9 cellular contexts compared by ENCODE assay signal in the genomic region with DNA sequence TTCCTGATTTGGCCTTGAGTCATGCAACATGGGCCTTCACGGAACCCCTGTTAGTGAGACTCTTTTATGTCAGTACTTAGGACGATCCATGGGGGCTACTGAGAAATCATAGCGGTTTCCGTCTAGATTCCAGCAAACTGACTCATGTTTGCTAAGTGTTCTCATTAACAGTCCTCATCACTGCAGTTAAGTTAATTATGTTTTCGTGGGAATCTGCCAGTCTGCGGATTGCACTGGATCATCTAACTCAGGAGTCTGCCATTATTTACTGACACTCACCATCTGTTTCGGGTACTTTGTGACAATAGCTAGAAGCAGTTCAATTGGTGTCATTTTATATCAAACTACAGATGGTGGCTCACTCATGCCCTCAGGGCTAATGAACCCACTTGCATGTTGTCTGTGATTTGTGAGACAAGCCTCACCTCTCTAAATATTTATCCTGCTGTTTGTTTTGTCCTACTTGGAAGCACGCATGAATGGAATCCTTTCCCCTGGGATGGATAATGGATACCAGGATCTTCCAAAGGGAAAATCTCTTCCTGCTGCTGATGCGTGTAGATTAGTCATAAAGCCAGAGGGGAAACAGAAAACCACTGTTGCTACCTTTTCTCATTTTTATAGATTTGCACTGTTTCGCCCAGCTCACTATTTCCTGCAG.
DNase-seq lines count a peak whose midpoint lies in the region; ATAC-seq and TF ChIP-seq lines count a peak whose summit lies in the region.
"Had no signal": no experiment of that assay in that cellular context is flagged by ENCODE, and none has a peak within 500 bp of the region (broad histone marks: within the 10 kb centered on the region; RNA-seq: fewer than 3 reads in every experiment).

No MANE protein-coding gene starts in this region.

- H3K36me3 ChIP-seq in brain microvascular endothelial cell (replicated peaks) = peaks cover 87% of the 10 kb centered on the region
- peaks cover 31% of the 10 kb centered on the region for H3K36me3 ChIP-seq in smooth muscle cell (ENCODE audit: low read depth)
- peaks cover 64 to 65% of the 10 kb centered on the region in 2 donors for H3K36me3 ChIP-seq in thyroid gland
- peaks cover 27 to 62% of the 10 kb centered on the region in 2 experiments for H3K36me3 ChIP-seq in SK-N-SH (replicated peaks in 1 of 2; ENCODE audit: control insufficient read depth in 1 of 2, insufficient read depth in 2 of 2, low read length in 1 of 2)

- 45% methylated on average over 10 of the region's 10 CpGs for WGBS in smooth muscle cell (ENCODE audit: low lambda C conversion rate)
- 82 to 89% methylated on average over 10 of the region's 10 CpGs for WGBS in thyroid gland, 2 donors
- 77% methylated on average over 10 of the region's 10 CpGs for WGBS in SK-N-SH (ENCODE audit: low lambda C conversion rate)

- TF ChIP-seq EP300 in SK-N-SH (IDR thresholded peaks at IDR 0.05; ENCODE audit: borderline replicate concordance in 1 of 2, low read depth in 1 of 2, low read length in 1 of 2) = no peak

- no peak for TF ChIP-seq POLR2A in thyroid gland (IDR thresholded peaks at IDR 0.05)

- H3K4me2 ChIP-seq in smooth muscle cell (peak overlapping the region; percentile 7), SK-N-SH (no peak overlapping the region)

- H3K9ac ChIP-seq in smooth muscle cell (ENCODE audit: low read depth) (no peak overlapping the region), SK-N-SH (no peak overlapping the region)

- in situ Hi-C loops in brain microvascular endothelial cell (cut with HindIII; ENCODE audit: low pct_ligation_motif_present, low sequenced_read_pairs) = no loop called here

- TF ChIP-seq CTCF in brain microvascular endothelial cell (IDR thresholded peaks at IDR 0.05; ENCODE audit: low read depth, low read length, missing control alignments) = no peak
- TF ChIP-seq CTCF in smooth muscle cell (IDR thresholded peaks at IDR 0.05; ENCODE audit: borderline replicate concordance, insufficient read depth, poor library complexity, severe bottlenecking) = no peak
- no peak for TF ChIP-seq CTCF in thyroid gland (IDR thresholded peaks at IDR 0.05)
- TF ChIP-seq CTCF in SK-N-SH (IDR thresholded peaks at IDR 0.05) = no peak

- H3K9me2 ChIP-seq in SK-N-SH = no peaks in the 10 kb centered on the region

- H3K4me1 ChIP-seq in smooth muscle cell (ENCODE audit: low read depth) (peaks cover 3% of the 10 kb centered on the region), thyroid gland (no peaks in the 10 kb centered on the region), SK-N-SH (ENCODE audit: control insufficient read depth in 1 of 2, insufficient read depth in 2 of 2, low read depth in 1 of 2, low read length in 1 of 2) (no peaks in the 10 kb centered on the region; a peak in 1 of 4 replicates)

- H3K9me3 ChIP-seq in smooth muscle cell (replicated peaks; ENCODE audit: low read depth) (no peaks in the 10 kb centered on the region), thyroid gland (no peaks in the 10 kb centered on the region), SK-N-SH (no peaks in the 10 kb centered on the region)

- H3K4me3 ChIP-seq in brain microvascular endothelial cell (ENCODE audit: low read depth, low read length) = no peak overlapping the region
- no peak overlapping the region for H3K4me3 ChIP-seq in smooth muscle cell
- H3K4me3 ChIP-seq in thyroid gland (replicated peaks in 1 of 3) = no peak overlapping the region
- no peak overlapping the region for H3K4me3 ChIP-seq in SK-N-SH (ENCODE audit: low read depth in 2 of 2, low read length in 1 of 2)
- H3K4me3 ChIP-seq: GM12878 had no signal

- intact Hi-C loops in thyroid gland (cut with DNase I) = loop anchor here (10.0 kb wide), 1 partner anchor 65 kb away; a partner anchor contains a TSS

- POLR2A ChIA-PET in SK-N-SH (lab: Yijun Ruan, JAX) = no interaction called here

- H3K27ac ChIP-seq in brain microvascular endothelial cell (peak overlapping the region; percentile 4), smooth muscle cell (ENCODE audit: low read depth) (peak overlapping the region; percentile 80), thyroid gland (no peak overlapping the region), SK-N-SH (ENCODE audit: low read depth in 2 of 2, low read length in 1 of 2) (no peak overlapping the region; a peak in 1 of 4 replicates)

- H3F3A ChIP-seq in smooth muscle cell (ENCODE audit: low read depth) = peaks cover 69% of the 10 kb centered on the region
- peaks cover 4% of the 10 kb centered on the region for H3F3A ChIP-seq in SK-N-SH (replicated peaks; ENCODE audit: insufficient read depth)

- H4K20me1 ChIP-seq in smooth muscle cell (ENCODE audit: low read depth) (peaks cover 85% of the 10 kb centered on the region), SK-N-SH (ENCODE audit: insufficient read depth) (no peaks in the 10 kb centered on the region)

- CTCF ChIA-PET in SK-N-SH (lab: Yijun Ruan, JAX) = interaction anchor here (1.2 kb wide), 1 partner anchor 87 kb away, joined by 3 read pairs; no protein-coding TSS in a partner anchor

- H3K27me3 ChIP-seq in brain microvascular endothelial cell (replicated peaks) = no peaks in the 10 kb centered on the region
- no peaks in the 10 kb centered on the region for H3K27me3 ChIP-seq in smooth muscle cell (ENCODE audit: low read depth)
- H3K27me3 ChIP-seq in thyroid gland = no peaks in the 10 kb centered on the region
- no peaks in the 10 kb centered on the region for H3K27me3 ChIP-seq in SK-N-SH (ENCODE audit: insufficient read depth)

- no peak for ATAC-seq in GM19397 (IDR thresholded peaks at IDR 0.05; ENCODE audit: unreplicated experiment)
- ATAC-seq: GM12878 had no signal

- DNase-seq in GM04503 (ENCODE audit: low read depth) (peak; percentile 85), NCI-H2171 (lab: John Stamatoyannopoulos, UW) (peak; percentile 80), brain microvascular endothelial cell (no peak), smooth muscle cell (lab: John Stamatoyannopoulos, UW; ENCODE audit: unreplicated experiment) (no peak), thyroid gland (no peak), SK-N-SH (no peak)
- DNase-seq: activated naive CD4-positive, alpha-beta T cell treated with anti-CD3 and anti-CD28 coated beads, Interleukin-2, amount 50 U/mL, for 16 hours had no signal

- no peak overlapping the region for H2AFZ ChIP-seq in smooth muscle cell (ENCODE audit: low read depth)
- H2AFZ ChIP-seq in SK-N-SH (ENCODE audit: low read depth) = no peak overlapping the region

- no peak for TF ChIP-seq RAD21 in SK-N-SH (IDR thresholded peaks at IDR 0.05; ENCODE audit: low read length)

- H3K79me2 ChIP-seq in smooth muscle cell (ENCODE audit: low read depth) = peaks cover 4% of the 10 kb centered on the region
- H3K79me2 ChIP-seq in SK-N-SH (ENCODE audit: insufficient read depth) = no peaks in the 10 kb centered on the region

TF ChIP-seq in SK-N-SH, 30 proteins besides CTCF, POLR2A, EP300 and RAD21 (continues in another document):
- TF ChIP-seq GATA2 (CRISPR knock-in tag; IDR thresholded peaks at IDR 0.05) = no peak
- TF ChIP-seq MEF2A (IDR thresholded peaks at IDR 0.05; ENCODE audit: borderline replicate concordance, low read depth) = no peak
- TF ChIP-seq GABPA (IDR thresholded peaks at IDR 0.05; ENCODE audit: low read depth) = no peak
- no peak for TF ChIP-seq FOXM1 (IDR thresholded peaks at IDR 0.05; ENCODE audit: low read depth)
- TF ChIP-seq, protein P1, sequence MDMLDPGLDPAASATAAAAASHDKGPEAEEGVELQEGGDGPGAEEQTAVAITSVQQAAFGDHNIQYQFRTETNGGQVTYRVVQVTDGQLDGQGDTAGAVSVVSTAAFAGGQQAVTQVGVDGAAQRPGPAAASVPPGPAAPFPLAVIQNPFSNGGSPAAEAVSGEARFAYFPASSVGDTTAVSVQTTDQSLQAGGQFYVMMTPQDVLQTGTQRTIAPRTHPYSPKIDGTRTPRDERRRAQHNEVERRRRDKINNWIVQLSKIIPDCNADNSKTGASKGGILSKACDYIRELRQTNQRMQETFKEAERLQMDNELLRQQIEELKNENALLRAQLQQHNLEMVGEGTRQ (IDR thresholded peaks at IDR 0.05; ENCODE audit: borderline replicate concordance, low read depth, low read length) = no peak
- TF ChIP-seq, protein P2, sequence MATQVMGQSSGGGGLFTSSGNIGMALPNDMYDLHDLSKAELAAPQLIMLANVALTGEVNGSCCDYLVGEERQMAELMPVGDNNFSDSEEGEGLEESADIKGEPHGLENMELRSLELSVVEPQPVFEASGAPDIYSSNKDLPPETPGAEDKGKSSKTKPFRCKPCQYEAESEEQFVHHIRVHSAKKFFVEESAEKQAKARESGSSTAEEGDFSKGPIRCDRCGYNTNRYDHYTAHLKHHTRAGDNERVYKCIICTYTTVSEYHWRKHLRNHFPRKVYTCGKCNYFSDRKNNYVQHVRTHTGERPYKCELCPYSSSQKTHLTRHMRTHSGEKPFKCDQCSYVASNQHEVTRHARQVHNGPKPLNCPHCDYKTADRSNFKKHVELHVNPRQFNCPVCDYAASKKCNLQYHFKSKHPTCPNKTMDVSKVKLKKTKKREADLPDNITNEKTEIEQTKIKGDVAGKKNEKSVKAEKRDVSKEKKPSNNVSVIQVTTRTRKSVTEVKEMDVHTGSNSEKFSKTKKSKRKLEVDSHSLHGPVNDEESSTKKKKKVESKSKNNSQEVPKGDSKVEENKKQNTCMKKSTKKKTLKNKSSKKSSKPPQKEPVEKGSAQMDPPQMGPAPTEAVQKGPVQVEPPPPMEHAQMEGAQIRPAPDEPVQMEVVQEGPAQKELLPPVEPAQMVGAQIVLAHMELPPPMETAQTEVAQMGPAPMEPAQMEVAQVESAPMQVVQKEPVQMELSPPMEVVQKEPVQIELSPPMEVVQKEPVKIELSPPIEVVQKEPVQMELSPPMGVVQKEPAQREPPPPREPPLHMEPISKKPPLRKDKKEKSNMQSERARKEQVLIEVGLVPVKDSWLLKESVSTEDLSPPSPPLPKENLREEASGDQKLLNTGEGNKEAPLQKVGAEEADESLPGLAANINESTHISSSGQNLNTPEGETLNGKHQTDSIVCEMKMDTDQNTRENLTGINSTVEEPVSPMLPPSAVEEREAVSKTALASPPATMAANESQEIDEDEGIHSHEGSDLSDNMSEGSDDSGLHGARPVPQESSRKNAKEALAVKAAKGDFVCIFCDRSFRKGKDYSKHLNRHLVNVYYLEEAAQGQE (IDR thresholded peaks at IDR 0.05; ENCODE audit: low read depth, low read length) = no peak
- no peak for TF ChIP-seq NRF1 (IDR thresholded peaks at IDR 0.05; ENCODE audit: low read depth, low read length)
- TF ChIP-seq MXI1 (IDR thresholded peaks at IDR 0.05; ENCODE audit: low read depth, low read length) = no peak
- no peak for TF ChIP-seq FOXJ3 (CRISPR knock-in tag; IDR thresholded peaks at IDR 0.05)
- TF ChIP-seq, protein P3, sequence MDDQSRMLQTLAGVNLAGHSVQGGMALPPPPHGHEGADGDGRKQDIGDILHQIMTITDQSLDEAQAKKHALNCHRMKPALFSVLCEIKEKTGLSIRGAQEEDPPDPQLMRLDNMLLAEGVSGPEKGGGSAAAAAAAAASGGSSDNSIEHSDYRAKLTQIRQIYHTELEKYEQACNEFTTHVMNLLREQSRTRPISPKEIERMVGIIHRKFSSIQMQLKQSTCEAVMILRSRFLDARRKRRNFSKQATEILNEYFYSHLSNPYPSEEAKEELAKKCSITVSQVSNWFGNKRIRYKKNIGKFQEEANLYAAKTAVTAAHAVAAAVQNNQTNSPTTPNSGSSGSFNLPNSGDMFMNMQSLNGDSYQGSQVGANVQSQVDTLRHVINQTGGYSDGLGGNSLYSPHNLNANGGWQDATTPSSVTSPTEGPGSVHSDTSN (IDR thresholded peaks at IDR 0.05) = no peak

Comparison
In these comparisons a context has a peak if more than half of its experiments do, and no peak if none do; other contexts are left out.
1. DNase-seq: peak in GM04503 (single experiment) and NCI-H2171 (single experiment); none in brain microvascular endothelial cell (single experiment), smooth muscle cell (single experiment), thyroid gland (0 of 2) and SK-N-SH (single experiment).
2. H3K27ac ChIP-seq: peak in brain microvascular endothelial cell (single experiment) and smooth muscle cell (single experiment); none in thyroid gland (0 of 3) and SK-N-SH (0 of 2).